Comparison of ENCODE assay signal across 11 cellular contexts in the genomic region with DNA sequence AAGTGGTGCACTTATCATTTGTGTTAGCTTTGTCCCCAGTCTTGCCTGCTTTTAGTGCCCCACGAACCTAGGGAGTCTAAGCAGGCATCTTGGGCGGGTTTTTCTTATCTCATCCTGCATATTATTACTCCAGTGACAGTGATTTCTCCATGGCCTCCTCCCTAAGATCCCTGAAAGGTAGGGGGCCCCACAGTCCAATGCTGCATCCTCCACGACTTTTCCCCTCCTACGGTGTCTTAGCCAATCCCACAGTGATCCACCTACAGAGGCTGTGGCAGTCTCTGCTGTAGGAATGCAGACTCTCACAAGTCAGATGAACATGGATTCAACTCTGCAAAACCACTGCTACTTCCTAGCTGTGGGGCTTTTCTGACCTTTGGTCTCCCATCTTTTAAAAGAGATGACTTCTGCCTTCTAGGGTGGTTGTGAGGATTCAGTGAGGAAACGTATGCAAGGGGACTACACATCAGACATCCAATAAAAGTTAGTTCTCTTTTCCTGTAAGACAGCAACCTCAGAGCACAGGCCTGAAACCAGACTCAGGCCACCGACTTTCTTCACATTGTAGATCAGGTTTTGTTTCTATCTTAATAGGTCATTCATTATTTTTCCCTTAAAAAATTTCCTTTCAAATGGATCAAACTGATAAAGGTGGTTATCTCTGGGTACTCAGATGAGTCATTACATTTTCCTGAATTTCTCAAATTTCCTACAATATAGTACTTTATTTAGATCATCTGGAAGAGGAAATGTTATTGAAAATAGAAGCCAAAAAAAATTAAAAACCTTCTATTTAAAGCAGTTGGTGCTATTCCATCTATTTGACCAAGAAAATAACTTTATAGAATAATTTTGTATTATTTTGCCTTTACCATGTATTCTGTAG. TPM values are rescaled to one million over a fixed set of nuclear protein-coding genes. Genes with fewer than 3 reads are reported as not detected.
A peak's percentile ranks its signal among the peaks of the same experiment; 100 is the strongest.
DNase-seq lines count a peak whose midpoint lies in the region; ATAC-seq, FAIRE-seq and TF ChIP-seq lines count a peak whose summit lies in the region.
"Had no signal": no experiment of that assay in that cellular context is flagged by ENCODE, and none has a peak within 500 bp of the region (broad histone marks: within the 10 kb centered on the region; RNA-seq: fewer than 3 reads in every experiment).

No MANE protein-coding gene starts in this region.

- no peak overlapping the region for H3K4me3 ChIP-seq in GM23338
- H3K4me3 ChIP-seq in PC-3 (ENCODE audit: low read length) = no peak overlapping the region

- H3K27me3 ChIP-seq in GM23338 (ENCODE audit: insufficient read depth) = no peaks in the 10 kb centered on the region
- H3K27me3 ChIP-seq in PC-3 (ENCODE audit: low read length) = no peaks in the 10 kb centered on the region

- H2AFZ ChIP-seq in GM23338 (no peak overlapping the region), PC-3 (ENCODE audit: low read length) (no peak overlapping the region)

- CTCF ChIA-PET in PC-3 (lab: Charles Lee) = no interaction called here

- TF ChIP-seq CTCF in GM23338 (conservative IDR thresholded peaks at IDR 0.05; ENCODE audit: low read depth in 2 of 2) (peak in 1 of 2 experiments; percentile 20; a peak in 1 of 4 replicates), PC-3 (conservative IDR thresholded peaks at IDR 0.05; ENCODE audit: low read depth, low read length) (no peak)

- H4K20me1 ChIP-seq in GM23338 (replicated peaks; ENCODE audit: insufficient read depth) = no peaks in the 10 kb centered on the region
- no peaks in the 10 kb centered on the region for H4K20me1 ChIP-seq in PC-3 (ENCODE audit: low read length)

- H3K9me2 ChIP-seq in GM23338 (ENCODE audit: insufficient read depth) = no peaks in the 10 kb centered on the region
- H3K9me2 ChIP-seq in PC-3 (replicated peaks; ENCODE audit: low read length) = no peaks in the 10 kb centered on the region

- H3K36me3 ChIP-seq in GM23338 (ENCODE audit: insufficient read depth) = no peaks in the 10 kb centered on the region
- H3K36me3 ChIP-seq in PC-3 (ENCODE audit: low read depth, low read length) = no peaks in the 10 kb centered on the region; the same call in 1 of the 2 replicates

- H3K9me3 ChIP-seq in PC-3 (ENCODE audit: low read length) = no peaks in the 10 kb centered on the region

- no peaks in the 10 kb centered on the region; the same call in 2 of the 3 replicates for H3K36me3 Mint-ChIP-seq in GM23338 (ENCODE audit: low read depth)

- peaks cover 24% of the 10 kb centered on the region for H3K4me1 Mint-ChIP-seq in GM23338
- H3K4me1 Mint-ChIP-seq: central memory CD8-positive, alpha-beta T cell had no signal

- DNase-seq in CMK (ENCODE audit: low read depth) (peak; percentile 43), GM23338 (ENCODE audit: low spot score) (no peak), PC-3 (no peak), iris pigment epithelial cell (ENCODE audit: low read depth) (peak; percentile 11), H54 (ENCODE audit: insufficient read length, low spot score) (no peak), AG20443 (ENCODE audit: low spot score) (no peak)
- DNase-seq: small intestine had no signal

- H3K9me3 Mint-ChIP-seq in GM23338 = no peaks in the 10 kb centered on the region
- H3K9me3 Mint-ChIP-seq: central memory CD8-positive, alpha-beta T cell had no signal

- no peak overlapping the region for H3K4me3 Mint-ChIP-seq in GM23338
- H3K4me3 Mint-ChIP-seq: central memory CD8-positive, alpha-beta T cell had no signal

- ATAC-seq in GM23338 (peak; percentile 9; the same call in 1 of the 3 replicates), PC-3 (no peak), GM21423 (IDR thresholded peaks at IDR 0.05; ENCODE audit: unreplicated experiment) (no peak), GM19035 (IDR thresholded peaks at IDR 0.05; ENCODE audit: unreplicated experiment) (no peak)

- intact Hi-C loops in PC-3 (cut with micrococcal nuclease) = loop anchor here (5.0 to 10.0 kb wide), 3 partner anchors 254 to 452 kb away; partner anchors contain the start of genes GOLGB1 and POLQ

- H3K79me2 ChIP-seq in GM23338 (replicated peaks; ENCODE audit: insufficient read depth) (no peaks in the 10 kb centered on the region), PC-3 (ENCODE audit: low read length) (no peaks in the 10 kb centered on the region)

- H3K4me2 ChIP-seq in GM23338 = no peak overlapping the region
- H3K4me2 ChIP-seq in PC-3 (ENCODE audit: low read length) = 0 out of 2 replicates have a peak overlapping the region, but pooled peaks have one; percentile 3

- no peak for TF ChIP-seq POLR2A in H54 (IDR thresholded peaks at IDR 0.05; ENCODE audit: low read depth, low read length)

- H3K4me1 ChIP-seq in GM23338 (ENCODE audit: insufficient read depth) = peaks cover 11% of the 10 kb centered on the region
- peaks cover 63% of the 10 kb centered on the region for H3K4me1 ChIP-seq in PC-3 (ENCODE audit: insufficient read depth, low read length)

- no peak for FAIRE-seq in H54 (lab: Jason Lieb, UNC)
- FAIRE-seq: D721Med, small intestine had no signal

- H3F3A ChIP-seq in GM23338 (replicated peaks; ENCODE audit: low read depth) (no peaks in the 10 kb centered on the region), PC-3 (ENCODE audit: low read length, unreplicated experiment) (peaks cover 8% of the 10 kb centered on the region)

- no peak overlapping the region for H3K9ac ChIP-seq in PC-3 (ENCODE audit: low read length)

- H3K27ac Mint-ChIP-seq in GM23338 = no peak overlapping the region

- H3K27me3 Mint-ChIP-seq in GM23338 (ENCODE audit: insufficient read depth, low read depth, poor library complexity) = peaks cover 3% of the 10 kb centered on the region

- BruUV-seq in PC-3 (replicated peaks; lab: Mats Ljungman, UMichigan) = no TSS peak

- H3K27ac ChIP-seq in GM23338 (ENCODE audit: low read depth) (no peak overlapping the region), PC-3 (ENCODE audit: low read length) (peak overlapping the region; percentile 31; the same call in 1 of the 2 replicates)

- POLR2A ChIA-PET in PC-3 (lab: Charles Lee; ENCODE audit: unreplicated experiment) = no interaction called here

TF ChIP-seq in GM23338, 12 proteins besides CTCF, POLR2A, EP300 and RAD21:
- TF ChIP-seq EZH2 (IDR thresholded peaks at IDR 0.05; ENCODE audit: low read depth, unreplicated experiment) (no peak), CREB1 (CRISPR knock-in tag; IDR thresholded peaks at IDR 0.05; ENCODE audit: low read depth) (no peak), NANOG (IDR thresholded peaks at IDR 0.05; ENCODE audit: borderline replicate concordance) (no peak), ZNF331 (CRISPR knock-in tag; IDR thresholded peaks at IDR 0.05; ENCODE audit: low read depth) (no peak), JUNB (IDR thresholded peaks at IDR 0.05; ENCODE audit: unreplicated experiment) (no peak)
- TF ChIP-seq, protein P1, sequence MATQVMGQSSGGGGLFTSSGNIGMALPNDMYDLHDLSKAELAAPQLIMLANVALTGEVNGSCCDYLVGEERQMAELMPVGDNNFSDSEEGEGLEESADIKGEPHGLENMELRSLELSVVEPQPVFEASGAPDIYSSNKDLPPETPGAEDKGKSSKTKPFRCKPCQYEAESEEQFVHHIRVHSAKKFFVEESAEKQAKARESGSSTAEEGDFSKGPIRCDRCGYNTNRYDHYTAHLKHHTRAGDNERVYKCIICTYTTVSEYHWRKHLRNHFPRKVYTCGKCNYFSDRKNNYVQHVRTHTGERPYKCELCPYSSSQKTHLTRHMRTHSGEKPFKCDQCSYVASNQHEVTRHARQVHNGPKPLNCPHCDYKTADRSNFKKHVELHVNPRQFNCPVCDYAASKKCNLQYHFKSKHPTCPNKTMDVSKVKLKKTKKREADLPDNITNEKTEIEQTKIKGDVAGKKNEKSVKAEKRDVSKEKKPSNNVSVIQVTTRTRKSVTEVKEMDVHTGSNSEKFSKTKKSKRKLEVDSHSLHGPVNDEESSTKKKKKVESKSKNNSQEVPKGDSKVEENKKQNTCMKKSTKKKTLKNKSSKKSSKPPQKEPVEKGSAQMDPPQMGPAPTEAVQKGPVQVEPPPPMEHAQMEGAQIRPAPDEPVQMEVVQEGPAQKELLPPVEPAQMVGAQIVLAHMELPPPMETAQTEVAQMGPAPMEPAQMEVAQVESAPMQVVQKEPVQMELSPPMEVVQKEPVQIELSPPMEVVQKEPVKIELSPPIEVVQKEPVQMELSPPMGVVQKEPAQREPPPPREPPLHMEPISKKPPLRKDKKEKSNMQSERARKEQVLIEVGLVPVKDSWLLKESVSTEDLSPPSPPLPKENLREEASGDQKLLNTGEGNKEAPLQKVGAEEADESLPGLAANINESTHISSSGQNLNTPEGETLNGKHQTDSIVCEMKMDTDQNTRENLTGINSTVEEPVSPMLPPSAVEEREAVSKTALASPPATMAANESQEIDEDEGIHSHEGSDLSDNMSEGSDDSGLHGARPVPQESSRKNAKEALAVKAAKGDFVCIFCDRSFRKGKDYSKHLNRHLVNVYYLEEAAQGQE (IDR thresholded peaks at IDR 0.05; ENCODE audit: unreplicated experiment) = no peak

RNA-seq across cellular contexts. Expression of gene ILDR1, which starts 23.2 kb away (rescaled TPM):
- 0.97 and 1.2 TPM in 2 replicates for total RNA-seq in GM23338 (2014; rRNA removed; shearing (Covaris generic))
- polyA plus RNA-seq in GM23338 (2016; fragmentation: Nextera tagmentation; extraction: Ambion mirVana) = 0.16 and 0.66 TPM in 2 replicates
- 4.8 and 5.6 TPM in 2 replicates for total RNA-seq in PC-3 (2014; rRNA removed)

RNA-seq across cellular contexts. Expression of gene CD86, which starts 56.3 kb away (rescaled TPM):
- 0.97 TPM in 1 of 2 replicates, not detected in the other for total RNA-seq in GM23338 (2014; rRNA removed; shearing (Covaris generic))
- polyA plus RNA-seq in GM23338 (2016; fragmentation: Nextera tagmentation; extraction: Ambion mirVana) = not detected in 2 replicates
- 0.07 TPM in 1 of 2 replicates, not detected in the other for total RNA-seq in PC-3 (2014; rRNA removed)

Comparison
In these comparisons a context has a peak if more than half of its experiments do, and no peak if none do; other contexts are left out.
1. DNase-seq: peak in CMK (single experiment) and iris pigment epithelial cell (single experiment); none in GM23338 (single experiment), PC-3 (single experiment), H54 (single experiment) and AG20443 (single experiment).